Comparison of ENCODE assay signal across 24 cellular contexts in genomic region chr2:131155208-131155855, GRCh38. TPM values are rescaled to one million over a fixed set of nuclear protein-coding genes. Genes with fewer than 3 reads are reported as not detected.
"Had no signal": no experiment of that assay in that cellular context is flagged by ENCODE, and none has a peak within 500 bp of the region (broad histone marks: within the 10 kb centered on the region; RNA-seq: fewer than 3 reads in every experiment).

No MANE protein-coding gene starts in this region.

- H3K27ac ChIP-seq: breast epithelium, skin epidermis, stomach, tibial artery had no signal

- H3K4me1 ChIP-seq: breast epithelium, tibial artery had no signal

- H3K9me3 ChIP-seq: breast epithelium, stomach, tibial artery had no signal

- H3K4me3 ChIP-seq: breast epithelium, stomach, tibial artery had no signal

- H3K36me3 ChIP-seq: breast epithelium had no signal

- ATAC-seq: esophagus mucosa; naive thymus-derived CD8-positive, alpha-beta T cell; stimulated activated effector memory CD8-positive, alpha-beta T cell treated with anti-CD3 and anti-CD28 coated beads, Interleukin-12 subunit alpha, Interleukin-12 subunit beta, amount 100 ng/mL, for 72 hours had no signal

- H3K27me3 ChIP-seq: breast epithelium, stomach, tibial artery had no signal

- DNase-seq: activated CD4-positive, alpha-beta T cell treated with anti-CD3 and anti-CD28 coated beads, Interleukin-2, amount 50 U/mL, for 1 hour; activated CD4-positive, CD25-positive, alpha-beta regulatory T cell treated with anti-CD3 and anti-CD28 coated beads, Interleukin-2, amount 50 U/mL, for 72 hours; activated effector memory CD4-positive, alpha-beta T cell treated with anti-CD3 and anti-CD28 coated beads, Interleukin-2, amount 50 U/mL, for 16 hours; activated naive CD4-positive, alpha-beta T cell treated with anti-CD3 and anti-CD28 coated beads for 36 hours; activated T-cell treated with anti-CD3 and anti-CD28 coated beads for 4 hours; amygdala; central memory CD4-positive, alpha-beta T cell; endodermal cell; foreskin fibroblast; hypothalamus; immature natural killer cell; naive thymus-derived CD8-positive, alpha-beta T cell; retina; stimulated activated CD4-positive, alpha-beta T cell treated with anti-CD3 and anti-CD28 coated beads, Interleukin-4, amount 100 ng/mL, for 24 hours; stomach; T-helper 2 cell; tibial artery had no signal

RNA-seq across cellular contexts. Expression of gene POTEE, which starts 54.0 kb away (rescaled TPM):
- total RNA-seq: kidney epithelial cell, lower leg skin, osteocyte, stomach had no signal
- polyA plus RNA-seq: stomach had no signal
